19 cellular contexts compared by ENCODE assay signal in genomic region chr1:81650741-81651140, GRCh38.
"Had no signal": no experiment of that assay in that cellular context is flagged by ENCODE, and none has a peak within 500 bp of the region (broad histone marks: within the 10 kb centered on the region; RNA-seq: fewer than 3 reads in every experiment).

No MANE protein-coding gene starts in this region.

- H3K36me3 ChIP-seq: adrenal gland, colonic mucosa, heart left ventricle, neural progenitor cell, ovary, thoracic aorta had no signal

- H3K4me1 ChIP-seq: adrenal gland, colonic mucosa, neural progenitor cell had no signal

- H3K27ac Mint-ChIP-seq: activated CD4-positive, alpha-beta memory T cell treated with anti-CD3 and anti-CD28 coated beads, Interleukin-2, amount 10 ng/mL, durations not matched to agents 7 days and 5 days; activated CD4-positive, alpha-beta T cell treated with anti-CD3 and anti-CD28 coated beads for 36 hours; activated naive CD4-positive, alpha-beta T cell treated with anti-CD3 and anti-CD28 coated beads, Interleukin-2, amount 50 U/mL, for 24 hours; activated T-cell treated with anti-CD3 and anti-CD28 coated beads, Interleukin-2, amount 50 U/mL, for 24 hours; neural progenitor cell; stimulated activated effector memory CD8-positive, alpha-beta T cell treated with anti-CD3 and anti-CD28 coated beads, Interleukin-12 subunit alpha, Interleukin-12 subunit beta, amount 100 ng/mL, for 72 hours; T-helper 17 cell had no signal

- H3K27me3 ChIP-seq: adrenal gland, colonic mucosa, heart left ventricle, neural progenitor cell, ovary had no signal

- DNase-seq: activated CD4-positive, alpha-beta memory T cell treated with anti-CD3 and anti-CD28 coated beads, Interleukin-2, amount 10 ng/mL, durations not matched to agents 7 days and 5 days; activated CD4-positive, alpha-beta T cell treated with anti-CD3 and anti-CD28 coated beads for 36 hours; activated effector memory CD4-positive, alpha-beta T cell treated with Interleukin-2 at 50 U/mL for 16 hours; activated T-cell treated with anti-CD3 and anti-CD28 coated beads, Interleukin-2, amount 50 U/mL, for 24 hours; adrenal gland; caudate nucleus; colonic mucosa; effector CD4-positive, alpha-beta T cell; foreskin melanocyte; heart left ventricle; left cardiac atrium; midbrain; ovary; T-helper 17 cell had no signal

- H3K27me3 Mint-ChIP-seq: activated CD4-positive, alpha-beta memory T cell treated with anti-CD3 and anti-CD28 coated beads, Interleukin-2, amount 10 ng/mL, durations not matched to agents 7 days and 5 days; activated CD4-positive, alpha-beta T cell treated with anti-CD3 and anti-CD28 coated beads for 36 hours; activated naive CD4-positive, alpha-beta T cell treated with anti-CD3 and anti-CD28 coated beads, Interleukin-2, amount 50 U/mL, for 24 hours; activated T-cell treated with anti-CD3 and anti-CD28 coated beads, Interleukin-2, amount 50 U/mL, for 24 hours; T-helper 17 cell had no signal

- H3K9ac ChIP-seq: neural progenitor cell had no signal

- H3K9me3 ChIP-seq: adrenal gland, colonic mucosa, heart left ventricle, ovary, thoracic aorta had no signal

- H3K9me3 Mint-ChIP-seq: activated CD4-positive, alpha-beta memory T cell treated with anti-CD3 and anti-CD28 coated beads, Interleukin-2, amount 10 ng/mL, durations not matched to agents 7 days and 5 days; neural progenitor cell had no signal

- H3K4me3 ChIP-seq: adrenal gland, colonic mucosa, heart left ventricle, lung, neural progenitor cell, ovary, thoracic aorta had no signal

- H3K4me3 Mint-ChIP-seq: activated CD4-positive, alpha-beta memory T cell treated with anti-CD3 and anti-CD28 coated beads, Interleukin-2, amount 10 ng/mL, durations not matched to agents 7 days and 5 days; activated CD4-positive, alpha-beta T cell treated with anti-CD3 and anti-CD28 coated beads for 36 hours; activated naive CD4-positive, alpha-beta T cell treated with anti-CD3 and anti-CD28 coated beads, Interleukin-2, amount 50 U/mL, for 24 hours; activated T-cell treated with anti-CD3 and anti-CD28 coated beads, Interleukin-2, amount 50 U/mL, for 24 hours; neural progenitor cell; stimulated activated effector memory CD8-positive, alpha-beta T cell treated with anti-CD3 and anti-CD28 coated beads, Interleukin-12 subunit alpha, Interleukin-12 subunit beta, amount 100 ng/mL, for 72 hours; T-helper 17 cell had no signal

- H3K36me3 Mint-ChIP-seq: activated naive CD4-positive, alpha-beta T cell treated with anti-CD3 and anti-CD28 coated beads, Interleukin-2, amount 50 U/mL, for 24 hours; neural progenitor cell; stimulated activated effector memory CD8-positive, alpha-beta T cell treated with anti-CD3 and anti-CD28 coated beads, Interleukin-12 subunit alpha, Interleukin-12 subunit beta, amount 100 ng/mL, for 72 hours had no signal

- H3K4me1 Mint-ChIP-seq: activated CD4-positive, alpha-beta memory T cell treated with anti-CD3 and anti-CD28 coated beads, Interleukin-2, amount 10 ng/mL, durations not matched to agents 7 days and 5 days; activated CD4-positive, alpha-beta T cell treated with anti-CD3 and anti-CD28 coated beads for 36 hours; activated naive CD4-positive, alpha-beta T cell treated with anti-CD3 and anti-CD28 coated beads, Interleukin-2, amount 50 U/mL, for 24 hours; stimulated activated effector memory CD8-positive, alpha-beta T cell treated with anti-CD3 and anti-CD28 coated beads, Interleukin-12 subunit alpha, Interleukin-12 subunit beta, amount 100 ng/mL, for 72 hours; T-helper 17 cell had no signal

- H3K4me2 ChIP-seq: neural progenitor cell had no signal

- H3K27ac ChIP-seq: adrenal gland, colonic mucosa, heart left ventricle, neural progenitor cell, ovary, thoracic aorta had no signal

- H2AFZ ChIP-seq: neural progenitor cell had no signal

- ATAC-seq: activated CD4-positive, alpha-beta T cell treated with anti-CD3 and anti-CD28 coated beads for 36 hours; heart left ventricle; left cardiac atrium; stimulated activated effector memory CD8-positive, alpha-beta T cell treated with anti-CD3 and anti-CD28 coated beads, Interleukin-12 subunit alpha, Interleukin-12 subunit beta, amount 100 ng/mL, for 72 hours; T-helper 17 cell had no signal
